ENCODE assay signal across 11 cellular contexts in the genomic region with DNA sequence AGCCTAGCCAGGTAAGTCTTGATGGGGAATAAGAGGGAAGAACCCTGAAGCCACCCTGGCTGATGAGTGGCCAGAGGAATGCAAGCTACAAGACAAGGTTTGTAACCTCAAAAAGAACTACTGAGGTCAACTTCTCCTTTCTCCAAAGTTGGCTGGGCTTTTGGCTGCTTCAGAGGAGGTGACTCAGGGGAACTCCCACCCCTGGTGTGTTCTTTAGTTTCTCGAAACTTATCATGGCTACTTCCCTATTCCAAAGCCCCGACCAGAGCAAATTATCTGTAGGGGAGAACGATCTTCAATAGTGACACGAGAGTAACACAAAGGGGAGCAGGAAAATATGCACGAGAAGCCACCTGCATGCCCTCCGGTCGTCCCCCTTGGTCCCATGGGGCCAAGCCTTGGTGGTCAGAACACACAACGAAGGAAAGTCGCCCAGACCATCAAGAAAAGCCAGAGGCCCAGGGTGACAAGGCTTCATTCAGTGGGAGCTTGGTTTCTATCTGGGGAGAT. TPM values are rescaled to one million over a fixed set of nuclear protein-coding genes. Genes with fewer than 3 reads are reported as not detected.
DNase-seq lines count a peak whose midpoint lies in the region; ATAC-seq lines count a peak whose summit lies in the region.
"Had no signal": no experiment of that assay in that cellular context is flagged by ENCODE, and none has a peak within 500 bp of the region (broad histone marks: within the 10 kb centered on the region; RNA-seq: fewer than 3 reads in every experiment).

No MANE protein-coding gene starts in this region.

- intact Hi-C loops in dendritic cell treated with granulocyte-macrophage colony-stimulating factor and Interleukin-4, amounts not matched to agents 40 ng/mL and 50 ng/mL, for 4 days (cut with micrococcal nuclease), result loop anchor here (5.0 kb wide), 1 partner anchor 35 kb away; no protein-coding TSS in a partner anchor

- H4K20me1 ChIP-seq in BLaER1, result no peaks in the 10 kb centered on the region

- peaks cover 18% of the 10 kb centered on the region for H3K4me1 ChIP-seq in BLaER1

- no peak overlapping the region for H3K9ac ChIP-seq in BLaER1

- H3K36me3 Mint-ChIP-seq in dendritic cell treated with granulocyte-macrophage colony-stimulating factor and Interleukin-4, amounts not matched to agents 40 ng/mL and 50 ng/mL, for 4 days (ENCODE audit: low read depth), result no peaks in the 10 kb centered on the region
- peaks cover 1% of the 10 kb centered on the region for H3K36me3 Mint-ChIP-seq in activated CD4-positive, alpha-beta T cell treated with anti-CD3 and anti-CD28 coated beads, Interleukin-2, amount 10 ng/mL, durations not matched to agents 7 days and 5 days (ENCODE audit: low read depth)

- H3K27me3 ChIP-seq in BLaER1, result no peaks in the 10 kb centered on the region

- peak overlapping the region; percentile 54 for H3K4me3 Mint-ChIP-seq in dendritic cell treated with granulocyte-macrophage colony-stimulating factor and Interleukin-4, amounts not matched to agents 40 ng/mL and 50 ng/mL, for 4 days
- H3K4me3 Mint-ChIP-seq in activated CD4-positive, alpha-beta T cell treated with anti-CD3 and anti-CD28 coated beads, Interleukin-2, amount 10 ng/mL, durations not matched to agents 7 days and 5 days, result no peak overlapping the region

- no peak for DNase-seq in NCI-H128 (lab: John Stamatoyannopoulos, UW; ENCODE audit: unreplicated experiment)
- no peak for DNase-seq in COLO829 (ENCODE audit: low spot score)
- DNase-seq in activated CD4-positive, alpha-beta T cell treated with anti-CD3 and anti-CD28 coated beads, Interleukin-2, amount 10 ng/mL, durations not matched to agents 7 days and 5 days, result no peak
- DNase-seq: stimulated activated CD4-positive, alpha-beta T cell treated with anti-CD3 and anti-CD28 coated beads, Interleukin-1b, Interleukin-23, amount 100 ng/mL, for 48 hours had no signal

- H3K4me3 ChIP-seq in BLaER1, result no peak overlapping the region

- H3K9me3 ChIP-seq in BLaER1, result no peaks in the 10 kb centered on the region

- H3K27ac Mint-ChIP-seq in dendritic cell treated with granulocyte-macrophage colony-stimulating factor and Interleukin-4, amounts not matched to agents 40 ng/mL and 50 ng/mL, for 4 days, result peak overlapping the region; percentile 88
- no peak overlapping the region for H3K27ac Mint-ChIP-seq in activated CD4-positive, alpha-beta T cell treated with anti-CD3 and anti-CD28 coated beads, Interleukin-2, amount 10 ng/mL, durations not matched to agents 7 days and 5 days

- H3K27me3 Mint-ChIP-seq in dendritic cell treated with granulocyte-macrophage colony-stimulating factor and Interleukin-4, amounts not matched to agents 40 ng/mL and 50 ng/mL, for 4 days, result peaks cover 62% of the 10 kb centered on the region
- H3K27me3 Mint-ChIP-seq in activated CD4-positive, alpha-beta T cell treated with anti-CD3 and anti-CD28 coated beads, Interleukin-2, amount 10 ng/mL, durations not matched to agents 7 days and 5 days, result no peaks in the 10 kb centered on the region

- CTCF ChIA-PET in activated CD4-positive, alpha-beta T cell treated with anti-CD3 and anti-CD28 coated beads, Interleukin-2, amount 10 ng/mL, durations not matched to agents 7 days and 5 days (lab: Charles Lee), result interaction anchor here (1.1 to 1.3 kb wide), 2 partner anchors 10 to 115 kb away, joined by 3 to 6 read pairs; no protein-coding TSS in a partner anchor

- peaks cover 63% of the 10 kb centered on the region for H3K4me1 Mint-ChIP-seq in dendritic cell treated with granulocyte-macrophage colony-stimulating factor and Interleukin-4, amounts not matched to agents 40 ng/mL and 50 ng/mL, for 4 days (ENCODE audit: low read depth)
- peaks cover 19% of the 10 kb centered on the region for H3K4me1 Mint-ChIP-seq in activated CD4-positive, alpha-beta T cell treated with anti-CD3 and anti-CD28 coated beads, Interleukin-2, amount 10 ng/mL, durations not matched to agents 7 days and 5 days

- H3K9me3 Mint-ChIP-seq in dendritic cell treated with granulocyte-macrophage colony-stimulating factor and Interleukin-4, amounts not matched to agents 40 ng/mL and 50 ng/mL, for 4 days, result no peaks in the 10 kb centered on the region
- no peaks in the 10 kb centered on the region for H3K9me3 Mint-ChIP-seq in activated CD4-positive, alpha-beta T cell treated with anti-CD3 and anti-CD28 coated beads, Interleukin-2, amount 10 ng/mL, durations not matched to agents 7 days and 5 days

- H3K4me2 ChIP-seq in BLaER1, result 0 out of 2 replicates have a peak overlapping the region, but pooled peaks have one; percentile 19

- POLR2A ChIA-PET in activated CD4-positive, alpha-beta T cell treated with anti-CD3 and anti-CD28 coated beads, Interleukin-2, amount 10 ng/mL, durations not matched to agents 7 days and 5 days (lab: Charles Lee), result no interaction called here

- H3K27ac ChIP-seq in BLaER1, result no peak overlapping the region
- H3K27ac ChIP-seq: C4-2B had no signal

- no peaks in the 10 kb centered on the region for H3K36me3 ChIP-seq in BLaER1

- ATAC-seq in GM19452 (IDR thresholded peaks at IDR 0.05; ENCODE audit: unreplicated experiment) (peak; percentile 45), HG03457 (IDR thresholded peaks at IDR 0.05; ENCODE audit: unreplicated experiment) (peak; percentile 44), HG02938 (IDR thresholded peaks at IDR 0.05; ENCODE audit: unreplicated experiment) (no peak)

RNA-seq across cellular contexts. Expression of gene BCL2A1, which starts 6.5 kb away (rescaled TPM):
- 10 to 100 TPM; 14.2 to 14.8 TPM for total RNA-seq in activated CD4-positive, alpha-beta T cell treated with anti-CD3 and anti-CD28 coated beads, Interleukin-2, amount 10 ng/mL, durations not matched to agents 7 days and 5 days
- total RNA-seq: LHCN-M2 had no signal
